8 cellular contexts compared by ENCODE assay signal in genomic region chr4:174522183-174523002, GRCh38. TPM values are rescaled to one million over a fixed set of nuclear protein-coding genes. Genes with fewer than 3 reads are reported as not detected.
A peak's percentile ranks its signal among the peaks of the same experiment; 100 is the strongest.
DNase-seq lines count a peak whose midpoint lies in the region; ATAC-seq and TF ChIP-seq lines count a peak whose summit lies in the region.

Gene HPGD, minus strand, starts transcription at chr4:174522488. Its CDS starts 37 bp downstream, at chr4:174522451.

- no peak within 1 kb of the TSS for H2BK15ac ChIP-seq in H9 (ENCODE audit: low read depth, low read length)

- H3K4me3 Mint-ChIP-seq in H9: peak within 1 kb of the TSS; percentile 77 to 86
- peak within 1 kb of the TSS; percentile 70 for H3K4me3 Mint-ChIP-seq in activated CD4-positive, alpha-beta T cell treated with anti-CD3 and anti-CD28 coated beads for 36 hours
- peak within 1 kb of the TSS; percentile 74 for H3K4me3 Mint-ChIP-seq in dendritic cell treated with granulocyte-macrophage colony-stimulating factor and Interleukin-4, amounts not matched to agents 40 ng/mL and 50 ng/mL, for 4 days

- H4K8ac ChIP-seq in H9 (replicated peaks; ENCODE audit: insufficient read length, low read depth, low read length): no peak within 1 kb of the TSS

- no peak within 1 kb of the TSS for H2BK20ac ChIP-seq in H9 (ENCODE audit: low read depth, low read length, poor library complexity, severe bottlenecking)

- no peak within 1 kb of the TSS for H3K4ac ChIP-seq in H9 (ENCODE audit: low read depth, low read length)

- H3K36me3 Mint-ChIP-seq in H9 (ENCODE audit: insufficient read depth in 1 of 3, low read depth in 3 of 3): no peaks in the 10 kb centered on the region
- H3K36me3 Mint-ChIP-seq in activated CD4-positive, alpha-beta T cell treated with anti-CD3 and anti-CD28 coated beads for 36 hours (ENCODE audit: low read depth): no peaks in the 10 kb centered on the region
- H3K36me3 Mint-ChIP-seq in dendritic cell treated with granulocyte-macrophage colony-stimulating factor and Interleukin-4, amounts not matched to agents 40 ng/mL and 50 ng/mL, for 4 days (ENCODE audit: low read depth): no peaks in the 10 kb centered on the region

- no peak within 1 kb of the TSS for H2BK120ac ChIP-seq in H9 (ENCODE audit: low read depth, low read length, poor library complexity, severe bottlenecking)

- no peak within 1 kb of the TSS for H4K5ac ChIP-seq in H9 (ENCODE audit: insufficient read length, low read depth, low read length)

- no peak within 1 kb of the TSS for H3K23ac ChIP-seq in H9 (ENCODE audit: insufficient read length, low read depth, low read length)

- peaks cover 8% of the 10 kb centered on the region; the same call in 1 of the 2 replicates for H3K27me3 ChIP-seq in H9 (ENCODE audit: insufficient read depth, low read length)
- peaks cover 7% of the 10 kb centered on the region for H3K27me3 ChIP-seq in MG63
- no peaks in the 10 kb centered on the region for H3K27me3 ChIP-seq in lung (ENCODE audit: control insufficient read depth, insufficient read depth)

- peaks cover 14% of the 10 kb centered on the region for H3K23me2 ChIP-seq in H9 (ENCODE audit: insufficient read length, low read depth, low read length, poor library complexity, severe bottlenecking)

- H3K14ac ChIP-seq in H9 (ENCODE audit: insufficient read depth, low read length): no peak within 1 kb of the TSS; the same call in 1 of the 2 replicates

- no peaks in the 10 kb centered on the region for H3K4me1 ChIP-seq in H9 (ENCODE audit: insufficient read depth, low read length)
- H3K4me1 ChIP-seq in lung (ENCODE audit: control insufficient read depth in 2 of 2, insufficient read depth in 2 of 2, low read length in 2 of 2): peaks cover 0 to 6% of the 10 kb centered on the region in 2 donors

- H3K4me2 ChIP-seq in H9 (ENCODE audit: insufficient read depth, insufficient read length, low read length): peak within 1 kb of the TSS; percentile 66

- ATAC-seq in activated CD4-positive, alpha-beta T cell treated with anti-CD3 and anti-CD28 coated beads for 36 hours: peak; percentile 92
- peak; percentile 80 for ATAC-seq in lung (ENCODE audit: insufficient read depth, low FRiP score)

- intact Hi-C loops in activated CD4-positive, alpha-beta T cell treated with anti-CD3 and anti-CD28 coated beads for 36 hours (cut with DNase I, micrococcal nuclease): loop anchor here in 1 of 2 experiments (5.0 to 10.0 kb wide), 2 partner anchors 165 to 308 kb away; no protein-coding TSS in a partner anchor
- intact Hi-C loops in dendritic cell treated with granulocyte-macrophage colony-stimulating factor and Interleukin-4, amounts not matched to agents 40 ng/mL and 50 ng/mL, for 4 days (cut with micrococcal nuclease): no loop called here

- no peaks in the 10 kb centered on the region for H4K20me1 ChIP-seq in H9 (ENCODE audit: control insufficient read depth, insufficient read depth, insufficient read length)

- H3K36me3 ChIP-seq in MG63 (no peaks in the 10 kb centered on the region), lung (ENCODE audit: control insufficient read depth in 2 of 2, insufficient read depth in 2 of 2, low read length in 2 of 2) (no peaks in the 10 kb centered on the region)

- no peak within 1 kb of the TSS for H4K91ac ChIP-seq in H9 (ENCODE audit: insufficient read length, low read depth, low read length)

- H3K9me3 ChIP-seq in H9 (ENCODE audit: control insufficient read depth, low read depth, low read length): no peaks in the 10 kb centered on the region
- H3K9me3 ChIP-seq in MG63: no peaks in the 10 kb centered on the region
- H3K9me3 ChIP-seq in lung (ENCODE audit: control insufficient read depth in 2 of 2, insufficient read depth in 1 of 2, low read length in 1 of 2): no peaks in the 10 kb centered on the region

- no CpG with 5 or more reads among the region's 60 CpGs for WGBS in H9 (ENCODE audit: extremely low coverage, insufficient read length, low lambda C conversion rate)
- WGBS in lung, 2 donors: 0% methylated on average over 46 to 60 of the region's 60 CpGs

- H3K4me3 ChIP-seq in MG63: peak within 1 kb of the TSS; percentile 50
- H3K4me3 ChIP-seq in lung: peak within 1 kb of the TSS; percentile 78

- H2BK12ac ChIP-seq in H9 (ENCODE audit: insufficient read length, low read depth, low read length): no peak within 1 kb of the TSS

- H3K27ac ChIP-seq in H9 (ENCODE audit: insufficient read length, low read depth, low read length) (no peak within 1 kb of the TSS), lung (ENCODE audit: low read depth in 1 of 2, low read length in 1 of 2) (peak within 1 kb of the TSS in 1 of 2 donors; percentile 83)

- TF ChIP-seq CTCF in H9 (conservative IDR thresholded peaks at IDR 0.05) (no peak), lung (IDR thresholded peaks at IDR 0.05; ENCODE audit: control extremely low read depth, extremely low read depth) (no peak)

- peak; percentile 87 for DNase-seq in ELF-1 (ENCODE audit: low read depth, low spot score)
- peak; percentile 68 for DNase-seq in H9
- DNase-seq in MG63: peak; percentile 45
- DNase-seq in activated CD4-positive, alpha-beta T cell treated with anti-CD3 and anti-CD28 coated beads for 36 hours: peak; percentile 78
- DNase-seq in lung (ENCODE audit: low spot score): peak; percentile 63
- DNase-seq in stimulated activated CD8-positive, alpha-beta memory T cell treated with anti-CD3 and anti-CD28 coated beads, Interleukin-15, amount 100 ng/mL, for 24 hours (ENCODE audit: low read depth): peak; percentile 12
- DNase-seq in RKO (ENCODE audit: low spot score): no peak

- no peak within 1 kb of the TSS for H3K18ac ChIP-seq in H9 (ENCODE audit: insufficient read length, low read depth, low read length)

- no peaks in the 10 kb centered on the region for H3K79me2 ChIP-seq in H9 (ENCODE audit: insufficient read depth, low read length)

- no peak within 1 kb of the TSS for H3K56ac ChIP-seq in H9 (ENCODE audit: insufficient read length, low read depth, low read length)

- H2AK5ac ChIP-seq in H9 (ENCODE audit: insufficient read length, low read length): no peak within 1 kb of the TSS

- H3K9me3 Mint-ChIP-seq in H9: no peaks in the 10 kb centered on the region
- no peaks in the 10 kb centered on the region for H3K9me3 Mint-ChIP-seq in activated CD4-positive, alpha-beta T cell treated with anti-CD3 and anti-CD28 coated beads for 36 hours (ENCODE audit: low read depth)
- no peaks in the 10 kb centered on the region for H3K9me3 Mint-ChIP-seq in dendritic cell treated with granulocyte-macrophage colony-stimulating factor and Interleukin-4, amounts not matched to agents 40 ng/mL and 50 ng/mL, for 4 days

- peaks cover 22 to 27% of the 10 kb centered on the region in 2 experiments for H3K4me1 Mint-ChIP-seq in H9
- peaks cover 16% of the 10 kb centered on the region for H3K4me1 Mint-ChIP-seq in activated CD4-positive, alpha-beta T cell treated with anti-CD3 and anti-CD28 coated beads for 36 hours
- H3K4me1 Mint-ChIP-seq in dendritic cell treated with granulocyte-macrophage colony-stimulating factor and Interleukin-4, amounts not matched to agents 40 ng/mL and 50 ng/mL, for 4 days (ENCODE audit: low read depth): peaks cover 25% of the 10 kb centered on the region

- H3K27ac Mint-ChIP-seq in H9: no peak within 1 kb of the TSS; a peak in 1 of 7 replicates
- H3K27ac Mint-ChIP-seq in activated CD4-positive, alpha-beta T cell treated with anti-CD3 and anti-CD28 coated beads for 36 hours: peak within 1 kb of the TSS; percentile 51
- H3K27ac Mint-ChIP-seq in dendritic cell treated with granulocyte-macrophage colony-stimulating factor and Interleukin-4, amounts not matched to agents 40 ng/mL and 50 ng/mL, for 4 days: peak within 1 kb of the TSS; percentile 26

- H3K27me3 Mint-ChIP-seq in H9 (ENCODE audit: low read depth): peaks cover 27% of the 10 kb centered on the region
- H3K27me3 Mint-ChIP-seq in activated CD4-positive, alpha-beta T cell treated with anti-CD3 and anti-CD28 coated beads for 36 hours: peaks cover 24% of the 10 kb centered on the region
- H3K27me3 Mint-ChIP-seq in dendritic cell treated with granulocyte-macrophage colony-stimulating factor and Interleukin-4, amounts not matched to agents 40 ng/mL and 50 ng/mL, for 4 days: peaks cover 44% of the 10 kb centered on the region

- POLR2A ChIA-PET in activated CD4-positive, alpha-beta T cell treated with anti-CD3 and anti-CD28 coated beads for 36 hours (lab: Charles Lee): interaction anchor here (0.5 to 1.3 kb wide), 2 partner anchors 99 to 114 kb away, joined by 3 to 4 read pairs; no protein-coding TSS in a partner anchor

- H2AFZ ChIP-seq in H9 (ENCODE audit: low read length): no peak within 1 kb of the TSS

- CTCF ChIA-PET in activated CD4-positive, alpha-beta T cell treated with anti-CD3 and anti-CD28 coated beads for 36 hours (lab: Charles Lee): interaction anchor here (0.6 kb wide), 1 partner anchor 32 kb away, joined by 5 read pairs; no protein-coding TSS in a partner anchor

- no peaks in the 10 kb centered on the region for H3K79me1 ChIP-seq in H9 (ENCODE audit: insufficient read depth, low read depth, low read length, poor library complexity, severe bottlenecking)

- H3T11ph ChIP-seq in H9 (ENCODE audit: low read length): no peak within 1 kb of the TSS

- H2BK5ac ChIP-seq in H9 (ENCODE audit: insufficient read length, low read length): no peak within 1 kb of the TSS

- H3K9ac ChIP-seq in H9 (ENCODE audit: extremely low read depth, insufficient read length, low read length): peak within 1 kb of the TSS; percentile 14

RNA-seq across cellular contexts. Expression of gene HPGD, which starts in this region (rescaled TPM):
- total RNA-seq in H9 (2021) (16.8 and 22.5 TPM in 2 replicates), lung (100 to 1,000 TPM in 1 of 2 donors, 10 to 100 TPM in 1; 48.4 to 144 TPM)
- total RNA-seq in MG63 (2014; rRNA removed; shearing (Covaris generic); ENCODE audit: low replicate concordance): not detected in 2 replicates
- 1 to 10 TPM; 1.6 to 2.5 TPM for total RNA-seq in activated CD4-positive, alpha-beta T cell treated with anti-CD3 and anti-CD28 coated beads for 36 hours
- 10 to 100 TPM; 19.8 to 32.3 TPM for polyA plus RNA-seq in lung

Comparison
In these comparisons a context has a peak if more than half of its experiments do, and no peak if none do; other contexts are left out.
1. Peak in DNase-seq and H3K4me3 ChIP-seq in MG63; RNA of the gene not detected or under 1 TPM.
2. H3K27ac Mint-ChIP-seq: peak in activated CD4-positive, alpha-beta T cell treated with anti-CD3 and anti-CD28 coated beads for 36 hours (single experiment) and dendritic cell treated with granulocyte-macrophage colony-stimulating factor and Interleukin-4, amounts not matched to agents 40 ng/mL and 50 ng/mL, for 4 days (single experiment); none in H9 (0 of 3).
3. Peak in every context shown above with its lines, with median percentiles within 50 percentile points of each other: H3K4me3 Mint-ChIP-seq.